12 cellular contexts compared by ENCODE assay signal in the genomic region with DNA sequence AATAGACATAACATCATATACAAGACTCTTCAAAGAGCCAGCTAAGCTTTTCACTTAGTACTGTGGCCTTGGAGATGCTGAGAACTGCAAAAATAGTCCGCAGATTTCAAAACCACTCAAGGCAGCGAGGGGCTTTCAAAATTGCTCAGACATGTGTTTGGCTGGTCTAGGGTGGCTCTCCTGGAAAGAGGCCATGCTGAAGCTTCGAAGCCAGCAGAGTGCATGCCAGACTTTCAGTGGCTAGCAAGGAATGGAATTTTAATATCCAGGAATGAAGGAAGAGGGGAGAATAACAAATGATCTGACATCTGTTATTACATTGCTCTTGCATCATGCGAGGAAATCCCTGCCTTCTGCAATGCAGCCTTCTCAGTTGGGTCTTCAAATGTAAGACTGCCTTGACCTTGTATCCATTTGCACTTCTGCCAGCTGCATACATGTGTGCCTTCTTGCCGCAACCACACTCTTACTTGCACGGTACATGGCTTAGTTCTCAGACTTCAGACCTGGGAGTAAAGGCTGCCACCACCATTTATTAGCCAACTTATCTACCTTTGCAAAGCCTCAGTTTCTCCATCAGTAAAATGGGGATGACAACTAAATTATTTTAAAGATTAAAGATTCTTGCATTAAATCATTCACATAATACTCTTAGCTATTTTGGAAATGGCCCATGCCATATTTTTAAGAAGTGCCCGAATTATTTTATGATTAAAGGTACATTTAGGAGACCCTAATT. TPM values are rescaled to one million over a fixed set of nuclear protein-coding genes. Genes with fewer than 3 reads are reported as not detected.
DNase-seq lines count a peak whose midpoint lies in the region; ATAC-seq lines count a peak whose summit lies in the region.
"Had no signal": no experiment of that assay in that cellular context is flagged by ENCODE, and none has a peak within 500 bp of the region (broad histone marks: within the 10 kb centered on the region; RNA-seq: fewer than 3 reads in every experiment).

No MANE protein-coding gene starts in this region.

- no peaks in the 10 kb centered on the region for H3K36me3 Mint-ChIP-seq in activated CD8-positive, alpha-beta T cell treated with anti-CD3 and anti-CD28 coated beads, Interleukin-2, amount 10 ng/mL, durations not matched to agents 7 days and 5 days (ENCODE audit: low read depth)

- CTCF ChIA-PET in activated CD8-positive, alpha-beta T cell treated with anti-CD3 and anti-CD28 coated beads, Interleukin-2, amount 10 ng/mL, durations not matched to agents 7 days and 5 days (lab: Charles Lee), result interaction anchor here (1.6 to 1.8 kb wide), 2 partner anchors 85 to 187 kb away, joined by 4 read pairs; no protein-coding TSS in a partner anchor

- H3K9me3 ChIP-seq in SK-N-MC (ENCODE audit: low read depth, low read length), result no peaks in the 10 kb centered on the region

- no peaks in the 10 kb centered on the region for H3K9me3 Mint-ChIP-seq in activated CD8-positive, alpha-beta T cell treated with anti-CD3 and anti-CD28 coated beads, Interleukin-2, amount 10 ng/mL, durations not matched to agents 7 days and 5 days (ENCODE audit: insufficient read depth)
- H3K9me3 Mint-ChIP-seq: activated naive CD4-positive, alpha-beta T cell treated with anti-CD3 and anti-CD28 coated beads for 36 hours had no signal

- intact Hi-C loops in posterior vena cava (cut with DNase I), result no loop called here

- H3K4me1 Mint-ChIP-seq in activated CD8-positive, alpha-beta T cell treated with anti-CD3 and anti-CD28 coated beads, Interleukin-2, amount 10 ng/mL, durations not matched to agents 7 days and 5 days (ENCODE audit: low read depth), result no peaks in the 10 kb centered on the region

- H3K27me3 Mint-ChIP-seq in activated CD8-positive, alpha-beta T cell treated with anti-CD3 and anti-CD28 coated beads, Interleukin-2, amount 10 ng/mL, durations not matched to agents 7 days and 5 days (ENCODE audit: low read depth), result peaks cover 4% of the 10 kb centered on the region

- POLR2A ChIA-PET in activated CD8-positive, alpha-beta T cell treated with anti-CD3 and anti-CD28 coated beads, Interleukin-2, amount 10 ng/mL, durations not matched to agents 7 days and 5 days (lab: Charles Lee), result no interaction called here

- no peak overlapping the region for H3K27ac Mint-ChIP-seq in activated CD8-positive, alpha-beta T cell treated with anti-CD3 and anti-CD28 coated beads, Interleukin-2, amount 10 ng/mL, durations not matched to agents 7 days and 5 days
- H3K27ac Mint-ChIP-seq: activated naive CD4-positive, alpha-beta T cell treated with anti-CD3 and anti-CD28 coated beads for 36 hours had no signal

- no peaks in the 10 kb centered on the region for H3K36me3 ChIP-seq in SK-N-MC (ENCODE audit: insufficient read depth, low read length)

- peak overlapping the region; percentile 92 for H3K27ac ChIP-seq in SK-N-MC

- ATAC-seq in activated CD8-positive, alpha-beta T cell treated with anti-CD3 and anti-CD28 coated beads, Interleukin-2, amount 10 ng/mL, durations not matched to agents 7 days and 5 days, result no peak
- no peak for ATAC-seq in HG02588 (IDR thresholded peaks at IDR 0.05; ENCODE audit: unreplicated experiment)

- DNase-seq in EH (ENCODE audit: low read depth) (peak; percentile 72), SK-N-MC (ENCODE audit: low read depth, low spot score) (peak; percentile 20), fibroblast of the conjunctiva (ENCODE audit: low read depth) (peak; percentile 98), posterior vena cava (ENCODE audit: low spot score) (peak; percentile 81), DMS153 treated with DMSO at 0.1 percent for 48 hours (lab: John Stamatoyannopoulos, UW; ENCODE audit: unreplicated experiment) (no peak)
- no peak for DNase-seq in activated CD4-positive, alpha-beta T cell treated with anti-CD3 and anti-CD28 coated beads, Interleukin-2, amount 50 U/mL, for 1 hour
- no peak for DNase-seq in activated CD8-positive, alpha-beta T cell treated with anti-CD3 and anti-CD28 coated beads, Interleukin-2, amount 10 ng/mL, durations not matched to agents 7 days and 5 days
- DNase-seq: activated CD4-positive, alpha-beta T cell treated with anti-CD3 and anti-CD28 coated beads, Interleukin-2, amount 50 U/mL, for 48 hours; activated naive CD4-positive, alpha-beta T cell treated with anti-CD3 and anti-CD28 coated beads for 36 hours had no signal

- no peak overlapping the region for H3K4me3 ChIP-seq in SK-N-MC

- peak overlapping the region; percentile 41 for H3K9ac ChIP-seq in SK-N-MC (ENCODE audit: insufficient read length)

- no peak overlapping the region for H3K4me3 Mint-ChIP-seq in activated CD8-positive, alpha-beta T cell treated with anti-CD3 and anti-CD28 coated beads, Interleukin-2, amount 10 ng/mL, durations not matched to agents 7 days and 5 days
- H3K4me3 Mint-ChIP-seq: activated naive CD4-positive, alpha-beta T cell treated with anti-CD3 and anti-CD28 coated beads for 36 hours had no signal

RNA-seq across cellular contexts. Expression of a gene that starts 55.9 kb away (rescaled TPM):
- total RNA-seq in posterior vena cava, result 10 to 100 TPM; 33.6 to 67.0 TPM
- total RNA-seq in activated CD8-positive, alpha-beta T cell treated with anti-CD3 and anti-CD28 coated beads, Interleukin-2, amount 10 ng/mL, durations not matched to agents 7 days and 5 days, result not detected
- total RNA-seq: activated naive CD4-positive, alpha-beta T cell treated with anti-CD3 and anti-CD28 coated beads for 36 hours; endothelial cell of umbilical vein; pulmonary artery endothelial cell had no signal

Comparison
In these comparisons a context has a peak if more than half of its experiments do, and no peak if none do; other contexts are left out.
1. DNase-seq: peak in EH (single experiment), SK-N-MC (single experiment), fibroblast of the conjunctiva (single experiment) and posterior vena cava (single experiment); none in activated CD4-positive, alpha-beta T cell treated with anti-CD3 and anti-CD28 coated beads, Interleukin-2, amount 50 U/mL, for 1 hour (single experiment), DMS153 treated with DMSO at 0.1 percent for 48 hours (single experiment) and activated CD8-positive, alpha-beta T cell treated with anti-CD3 and anti-CD28 coated beads, Interleukin-2, amount 10 ng/mL, durations not matched to agents 7 days and 5 days (single experiment).
2. RNA of a gene that starts 55.9 kb away (total RNA-seq): 33.6 to 67.0 TPM in posterior vena cava; not detected in activated CD8-positive, alpha-beta T cell treated with anti-CD3 and anti-CD28 coated beads, Interleukin-2, amount 10 ng/mL, durations not matched to agents 7 days and 5 days; every median in the first group is over 10 times any median in the second.